1 cellular context compared by ENCODE assay signal in the genomic region with DNA sequence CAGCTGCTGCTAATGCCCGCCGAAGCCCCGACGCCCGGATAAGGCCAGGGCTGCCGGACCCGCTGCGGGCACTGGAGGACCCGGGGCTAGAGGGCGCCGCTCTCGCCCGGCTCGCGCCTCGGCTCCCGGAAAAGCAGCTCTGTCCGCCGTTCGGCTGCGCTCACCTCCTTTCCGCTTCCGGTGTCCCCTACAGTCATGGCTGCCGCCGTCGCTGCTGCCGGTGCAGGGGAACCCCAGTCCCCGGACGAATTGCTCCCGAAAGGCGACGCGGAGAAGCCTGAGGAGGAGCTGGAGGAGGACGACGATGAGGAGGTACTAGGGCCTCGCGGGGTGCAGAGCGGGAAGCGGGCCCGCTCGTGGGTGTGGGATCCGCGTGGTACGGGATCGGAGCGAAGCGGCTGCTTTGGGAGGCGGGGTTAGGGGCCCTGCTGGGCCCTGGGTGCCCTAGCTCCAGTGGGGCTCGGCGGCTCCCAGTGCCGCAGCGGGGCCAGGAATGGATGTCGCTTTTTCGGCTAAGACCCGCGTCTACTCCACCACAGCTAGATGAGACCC.
TF ChIP-seq lines count a peak whose summit lies in the region.

TSS of gene TOMM22 (plus strand) at position 174 of the 552 bp plus-strand sequence. CDS start at position 196, 22 bp downstream.

TF ChIP-seq in HepG2, 621 proteins besides CTCF, POLR2A, EP300 and RAD21 (continued from another document and continues in another):
- TF ChIP-seq ZNF839 (CRISPR knock-in tag; IDR thresholded peaks at IDR 0.05; ENCODE audit: borderline replicate concordance) (peak; percentile 70; the same call in 1 of the 2 replicates), ZBTB7B (CRISPR knock-in tag; IDR thresholded peaks at IDR 0.05) (no peak; the same call in 1 of the 2 replicates), ZNF572 (CRISPR knock-in tag; IDR thresholded peaks at IDR 0.05) (no peak), POGZ (CRISPR knock-in tag; IDR thresholded peaks at IDR 0.05) (peak; percentile 93), PHF20 (CRISPR knock-in tag; IDR thresholded peaks at IDR 0.05) (peak; percentile 99), SP5 (CRISPR knock-in tag; IDR thresholded peaks at IDR 0.05; ENCODE audit: borderline replicate concordance, low read depth) (peak; percentile 63; the same call in 1 of the 2 replicates), HOXA3 (CRISPR knock-in tag; IDR thresholded peaks at IDR 0.05) (peak; percentile 98), HES4 (CRISPR knock-in tag; IDR thresholded peaks at IDR 0.05; ENCODE audit: borderline replicate concordance) (peak; percentile 82; the same call in 1 of the 2 replicates), SNAI1 (CRISPR knock-in tag; IDR thresholded peaks at IDR 0.05; ENCODE audit: borderline replicate concordance) (no peak; the same call in 1 of the 2 replicates), REST (IDR thresholded peaks at IDR 0.05; ENCODE audit: borderline replicate concordance in 1 of 2, low read depth in 1 of 2, low read length in 2 of 2) (peak in 1 of 2 experiments; percentile 39; a peak in 1 of 4 replicates), CHCHD3 (CRISPR knock-in tag; IDR thresholded peaks at IDR 0.05) (no peak), TEAD2 (CRISPR knock-in tag; IDR thresholded peaks at IDR 0.05) (no peak), RARA (CRISPR knock-in tag; IDR thresholded peaks at IDR 0.05) (peak; percentile 43; the same call in 1 of the 2 replicates), CAMTA2 (CRISPR knock-in tag; IDR thresholded peaks at IDR 0.05; ENCODE audit: borderline replicate concordance) (peak; percentile 97; the same call in 1 of the 2 replicates), HNF4G (IDR thresholded peaks at IDR 0.05; ENCODE audit: borderline replicate concordance, low read depth, low read length) (no peak), HNF4G (CRISPR knock-in tag; IDR thresholded peaks at IDR 0.05; ENCODE audit: borderline replicate concordance, low read depth) (peak; percentile 52; the same call in 1 of the 2 replicates), ARID3A (IDR thresholded peaks at IDR 0.05; ENCODE audit: low read depth, low read length) (no peak), ZNF33B (CRISPR knock-in tag; IDR thresholded peaks at IDR 0.05) (peak; percentile 94; the same call in 1 of the 2 replicates), NRL (CRISPR knock-in tag; IDR thresholded peaks at IDR 0.05; ENCODE audit: borderline replicate concordance) (peak; percentile 90; the same call in 1 of the 2 replicates), ZNF776 (CRISPR knock-in tag; IDR thresholded peaks at IDR 0.05) (0 out of 2 replicates have a peak, but pooled peaks have one; percentile 84), ZNF292 (CRISPR knock-in tag; IDR thresholded peaks at IDR 0.05; ENCODE audit: borderline replicate concordance, low read depth) (no peak), PHF8 (CRISPR knock-in tag; IDR thresholded peaks at IDR 0.05) (peak; percentile 100), ZNF343 (CRISPR knock-in tag; IDR thresholded peaks at IDR 0.05) (peak; percentile 90; the same call in 1 of the 2 replicates), ZBTB3 (CRISPR knock-in tag; IDR thresholded peaks at IDR 0.05; ENCODE audit: borderline replicate concordance, low read depth) (0 out of 2 replicates have a peak, but pooled peaks have one; percentile 33), ZNF616 (CRISPR knock-in tag; IDR thresholded peaks at IDR 0.05; ENCODE audit: low read depth) (peak; percentile 66; the same call in 1 of the 2 replicates), ZNF710 (CRISPR knock-in tag; IDR thresholded peaks at IDR 0.05; ENCODE audit: borderline replicate concordance) (no peak; the same call in 1 of the 2 replicates), ZNF276 (CRISPR knock-in tag; IDR thresholded peaks at IDR 0.05; ENCODE audit: low read depth) (no peak; the same call in 1 of the 2 replicates), XBP1 (CRISPR knock-in tag; IDR thresholded peaks at IDR 0.05) (0 out of 2 replicates have a peak, but pooled peaks have one; percentile 39), TMF1 (CRISPR knock-in tag; IDR thresholded peaks at IDR 0.05; ENCODE audit: low read depth) (peak; percentile 95), GATAD1 (CRISPR knock-in tag; IDR thresholded peaks at IDR 0.05) (peak; percentile 100)
- TF ChIP-seq, protein P1, sequence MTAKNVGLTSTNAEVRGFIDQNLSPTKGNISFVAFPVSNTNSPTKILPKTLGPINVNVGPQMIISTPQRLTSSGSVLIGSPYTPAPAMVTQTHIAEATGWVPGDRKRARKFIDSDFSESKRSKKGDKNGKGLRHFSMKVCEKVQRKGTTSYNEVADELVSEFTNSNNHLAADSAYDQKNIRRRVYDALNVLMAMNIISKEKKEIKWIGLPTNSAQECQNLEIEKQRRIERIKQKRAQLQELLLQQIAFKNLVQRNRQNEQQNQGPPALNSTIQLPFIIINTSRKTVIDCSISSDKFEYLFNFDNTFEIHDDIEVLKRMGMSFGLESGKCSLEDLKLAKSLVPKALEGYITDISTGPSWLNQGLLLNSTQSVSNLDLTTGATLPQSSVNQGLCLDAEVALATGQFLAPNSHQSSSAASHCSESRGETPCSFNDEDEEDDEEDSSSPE (CRISPR knock-in tag; IDR thresholded peaks at IDR 0.05), result peak; percentile 70
- TF ChIP-seq, protein P2, sequence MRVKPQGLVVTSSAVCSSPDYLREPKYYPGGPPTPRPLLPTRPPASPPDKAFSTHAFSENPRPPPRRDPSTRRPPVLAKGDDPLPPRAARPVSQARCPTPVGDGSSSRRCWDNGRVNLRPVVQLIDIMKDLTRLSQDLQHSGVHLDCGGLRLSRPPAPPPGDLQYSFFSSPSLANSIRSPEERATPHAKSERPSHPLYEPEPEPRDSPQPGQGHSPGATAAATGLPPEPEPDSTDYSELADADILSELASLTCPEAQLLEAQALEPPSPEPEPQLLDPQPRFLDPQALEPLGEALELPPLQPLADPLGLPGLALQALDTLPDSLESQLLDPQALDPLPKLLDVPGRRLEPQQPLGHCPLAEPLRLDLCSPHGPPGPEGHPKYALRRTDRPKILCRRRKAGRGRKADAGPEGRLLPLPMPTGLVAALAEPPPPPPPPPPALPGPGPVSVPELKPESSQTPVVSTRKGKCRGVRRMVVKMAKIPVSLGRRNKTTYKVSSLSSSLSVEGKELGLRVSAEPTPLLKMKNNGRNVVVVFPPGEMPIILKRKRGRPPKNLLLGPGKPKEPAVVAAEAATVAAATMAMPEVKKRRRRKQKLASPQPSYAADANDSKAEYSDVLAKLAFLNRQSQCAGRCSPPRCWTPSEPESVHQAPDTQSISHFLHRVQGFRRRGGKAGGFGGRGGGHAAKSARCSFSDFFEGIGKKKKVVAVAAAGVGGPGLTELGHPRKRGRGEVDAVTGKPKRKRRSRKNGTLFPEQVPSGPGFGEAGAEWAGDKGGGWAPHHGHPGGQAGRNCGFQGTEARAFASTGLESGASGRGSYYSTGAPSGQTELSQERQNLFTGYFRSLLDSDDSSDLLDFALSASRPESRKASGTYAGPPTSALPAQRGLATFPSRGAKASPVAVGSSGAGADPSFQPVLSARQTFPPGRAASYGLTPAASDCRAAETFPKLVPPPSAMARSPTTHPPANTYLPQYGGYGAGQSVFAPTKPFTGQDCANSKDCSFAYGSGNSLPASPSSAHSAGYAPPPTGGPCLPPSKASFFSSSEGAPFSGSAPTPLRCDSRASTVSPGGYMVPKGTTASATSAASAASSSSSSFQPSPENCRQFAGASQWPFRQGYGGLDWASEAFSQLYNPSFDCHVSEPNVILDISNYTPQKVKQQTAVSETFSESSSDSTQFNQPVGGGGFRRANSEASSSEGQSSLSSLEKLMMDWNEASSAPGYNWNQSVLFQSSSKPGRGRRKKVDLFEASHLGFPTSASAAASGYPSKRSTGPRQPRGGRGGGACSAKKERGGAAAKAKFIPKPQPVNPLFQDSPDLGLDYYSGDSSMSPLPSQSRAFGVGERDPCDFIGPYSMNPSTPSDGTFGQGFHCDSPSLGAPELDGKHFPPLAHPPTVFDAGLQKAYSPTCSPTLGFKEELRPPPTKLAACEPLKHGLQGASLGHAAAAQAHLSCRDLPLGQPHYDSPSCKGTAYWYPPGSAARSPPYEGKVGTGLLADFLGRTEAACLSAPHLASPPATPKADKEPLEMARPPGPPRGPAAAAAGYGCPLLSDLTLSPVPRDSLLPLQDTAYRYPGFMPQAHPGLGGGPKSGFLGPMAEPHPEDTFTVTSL (CRISPR knock-in tag; IDR thresholded peaks at IDR 0.05; ENCODE audit: borderline replicate concordance), result no peak; the same call in 1 of the 2 replicates
- TF ChIP-seq, protein P3, sequence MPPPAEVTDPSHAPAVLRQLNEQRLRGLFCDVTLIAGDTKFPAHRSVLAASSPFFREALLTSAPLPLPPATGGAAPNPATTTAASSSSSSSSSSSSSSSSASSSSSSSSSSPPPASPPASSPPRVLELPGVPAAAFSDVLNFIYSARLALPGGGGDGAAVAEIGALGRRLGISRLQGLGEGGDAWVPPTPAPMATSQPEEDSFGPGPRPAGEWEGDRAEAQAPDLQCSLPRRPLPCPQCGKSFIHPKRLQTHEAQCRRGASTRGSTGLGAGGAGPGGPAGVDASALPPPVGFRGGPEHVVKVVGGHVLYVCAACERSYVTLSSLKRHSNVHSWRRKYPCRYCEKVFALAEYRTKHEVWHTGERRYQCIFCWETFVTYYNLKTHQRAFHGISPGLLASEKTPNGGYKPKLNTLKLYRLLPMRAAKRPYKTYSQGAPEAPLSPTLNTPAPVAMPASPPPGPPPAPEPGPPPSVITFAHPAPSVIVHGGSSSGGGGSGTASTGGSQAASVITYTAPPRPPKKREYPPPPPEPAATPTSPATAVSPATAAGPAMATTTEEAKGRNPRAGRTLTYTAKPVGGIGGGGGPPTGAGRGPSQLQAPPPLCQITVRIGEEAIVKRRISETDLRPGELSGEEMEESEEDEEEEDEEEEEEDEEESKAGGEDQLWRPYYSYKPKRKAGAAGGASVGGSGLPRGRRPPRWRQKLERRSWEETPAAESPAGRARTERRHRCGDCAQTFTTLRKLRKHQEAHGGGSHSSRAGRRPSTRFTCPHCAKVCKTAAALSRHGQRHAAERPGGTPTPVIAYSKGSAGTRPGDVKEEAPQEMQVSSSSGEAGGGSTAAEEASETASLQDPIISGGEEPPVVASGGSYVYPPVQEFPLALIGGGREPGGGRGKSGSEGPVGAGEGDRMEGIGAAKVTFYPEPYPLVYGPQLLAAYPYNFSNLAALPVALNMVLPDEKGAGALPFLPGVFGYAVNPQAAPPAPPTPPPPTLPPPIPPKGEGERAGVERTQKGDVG (CRISPR knock-in tag; IDR thresholded peaks at IDR 0.05; ENCODE audit: borderline replicate concordance), result 0 out of 2 replicates have a peak, but pooled peaks have one; percentile 55
